22 cellular contexts compared by ENCODE assay signal in the genomic region with DNA sequence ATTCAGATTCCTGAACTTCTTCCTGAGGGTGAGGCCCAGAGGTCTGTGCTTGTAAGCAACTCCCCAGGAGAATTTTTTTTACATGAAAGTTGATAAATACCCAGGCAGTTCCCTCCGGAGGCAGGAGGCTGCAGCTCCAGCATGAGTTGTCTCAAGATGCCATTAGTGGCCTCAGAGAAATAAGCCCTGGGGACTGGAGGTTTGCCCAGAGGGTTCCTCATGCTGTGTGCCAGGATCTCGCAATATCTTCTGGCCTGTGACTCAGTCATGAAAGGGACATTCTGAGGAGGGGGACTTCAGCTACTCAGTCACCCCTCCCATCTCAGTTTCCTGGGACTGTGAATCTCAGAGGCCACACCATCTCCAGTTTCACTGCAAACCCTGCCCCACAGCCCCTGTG. TPM values are rescaled to one million over a fixed set of nuclear protein-coding genes. Genes with fewer than 3 reads are reported as not detected.
A peak's percentile ranks its signal among the peaks of the same experiment; 100 is the strongest.
DNase-seq lines count a peak whose midpoint lies in the region; ATAC-seq and TF ChIP-seq lines count a peak whose summit lies in the region.
"Had no signal": no experiment of that assay in that cellular context is flagged by ENCODE, and none has a peak within 500 bp of the region (broad histone marks: within the 10 kb centered on the region; RNA-seq: fewer than 3 reads in every experiment).

No MANE protein-coding gene starts in this region.

- dilution Hi-C loops in mammary epithelial cell (cut with HindIII; ENCODE audit: low sequenced_read_pairs), result no loop called here

- H3K36me3 Mint-ChIP-seq in osteocyte (ENCODE audit: unreplicated experiment) (no peaks in the 10 kb centered on the region), T-helper 17 cell (ENCODE audit: low read depth) (no peaks in the 10 kb centered on the region)
- H3K36me3 Mint-ChIP-seq: stimulated activated effector memory CD8-positive, alpha-beta T cell treated with anti-CD3 and anti-CD28 coated beads, Interleukin-12 subunit alpha, Interleukin-12 subunit beta, amount 100 ng/mL, for 72 hours had no signal

- no peak for TF ChIP-seq CTCF in NB4 (IDR thresholded peaks at IDR 0.05; ENCODE audit: low read depth, low read length)
- TF ChIP-seq CTCF in mammary epithelial cell (conservative IDR thresholded peaks at IDR 0.05 in 1 of 2, IDR thresholded peaks at IDR 0.05 in 1 of 2; ENCODE audit: extremely low read depth in 1 of 2, insufficient read depth in 1 of 2, low read depth in 1 of 2, low read length in 2 of 2), result no peak
- no peak for TF ChIP-seq CTCF in osteocyte (IDR thresholded peaks at IDR 0.05)

- H3K27me3 Mint-ChIP-seq in osteocyte (ENCODE audit: unreplicated experiment) (peaks cover 2% of the 10 kb centered on the region), T-helper 17 cell (no peaks in the 10 kb centered on the region)
- H3K27me3 Mint-ChIP-seq: B cell had no signal

- no peaks in the 10 kb centered on the region for H3K36me3 ChIP-seq in mammary epithelial cell (ENCODE audit: insufficient read depth, low read length)
- H3K36me3 ChIP-seq: right atrium auricular region, thyroid gland had no signal

- intact Hi-C loops in mammary epithelial cell (cut with micrococcal nuclease), result no loop called here

- in situ Hi-C loops in mammary epithelial cell (cut with MboI; ENCODE audit: low sequenced_read_pairs in 2 of 2), result no loop called here

- H3K27ac Mint-ChIP-seq in osteocyte (ENCODE audit: unreplicated experiment) (no peak overlapping the region), T-helper 17 cell (no peak overlapping the region)
- H3K27ac Mint-ChIP-seq: B cell; stimulated activated effector memory CD8-positive, alpha-beta T cell treated with anti-CD3 and anti-CD28 coated beads, Interleukin-12 subunit alpha, Interleukin-12 subunit beta, amount 100 ng/mL, for 72 hours had no signal

- H3K4me3 ChIP-seq in NB4 (ENCODE audit: low read depth, low read length) (no peak overlapping the region), mammary epithelial cell (replicated peaks in 1 of 3; ENCODE audit: insufficient read depth in 1 of 3, low read depth in 2 of 3, low read length in 3 of 3) (no peak overlapping the region)
- H3K4me3 ChIP-seq: right atrium auricular region, thyroid gland had no signal

- H2AFZ ChIP-seq in mammary epithelial cell (ENCODE audit: low read depth, low read length), result no peak overlapping the region

- no peaks in the 10 kb centered on the region for H3K9me3 Mint-ChIP-seq in osteocyte (ENCODE audit: unreplicated experiment)

- no peaks in the 10 kb centered on the region for H3K79me2 ChIP-seq in mammary epithelial cell (ENCODE audit: insufficient read depth, low read length)

- CTCF ChIA-PET in mammary epithelial cell (lab: Charles Lee; ENCODE audit: low non-redundant PET), result no interaction called here

- H3K9ac ChIP-seq in mammary epithelial cell (ENCODE audit: insufficient read depth, low read length), result no peak overlapping the region

- DNase-seq in EL, result peak; percentile 43
- DNase-seq in NB4 (ENCODE audit: low read depth), result peak; percentile 81
- peak; percentile 32 for DNase-seq in mammary epithelial cell
- peak; percentile 66 for DNase-seq in osteocyte (ENCODE audit: extremely low spot score, unreplicated experiment)
- DNase-seq in GM19238 (ENCODE audit: insufficient read length, low spot score), result no peak
- no peak for DNase-seq in T-helper 17 cell
- DNase-seq: activated CD4-positive, alpha-beta T cell treated with anti-CD3 and anti-CD28 coated beads, Interleukin-2, amount 50 U/mL, for 1 hour; amygdala; Calu3; effector CD4-positive, alpha-beta T cell; GDM1; KBM-7; left ventricle myocardium superior; NCI-H1092 treated with DMSO at 0.1 percent for 48 hours; NCI-H526; stimulated activated CD4-positive, alpha-beta T cell treated with anti-CD3 and anti-CD28 coated beads, Interleukin-15, amount 100 ng/mL, for 24 hours; T-helper 1 cell had no signal

- BruUV-seq in mammary epithelial cell (replicated peaks; lab: Mats Ljungman, UMichigan), result no TSS peak

- no peak overlapping the region for H3K4me3 Mint-ChIP-seq in osteocyte (ENCODE audit: unreplicated experiment)
- no peak overlapping the region for H3K4me3 Mint-ChIP-seq in T-helper 17 cell
- H3K4me3 Mint-ChIP-seq: B cell; stimulated activated effector memory CD8-positive, alpha-beta T cell treated with anti-CD3 and anti-CD28 coated beads, Interleukin-12 subunit alpha, Interleukin-12 subunit beta, amount 100 ng/mL, for 72 hours had no signal

- H3K4me1 Mint-ChIP-seq in osteocyte (ENCODE audit: unreplicated experiment), result no peaks in the 10 kb centered on the region
- no peaks in the 10 kb centered on the region for H3K4me1 Mint-ChIP-seq in T-helper 17 cell
- H3K4me1 Mint-ChIP-seq: B cell; stimulated activated effector memory CD8-positive, alpha-beta T cell treated with anti-CD3 and anti-CD28 coated beads, Interleukin-12 subunit alpha, Interleukin-12 subunit beta, amount 100 ng/mL, for 72 hours had no signal

- no peak overlapping the region for H3K27ac ChIP-seq in mammary epithelial cell (ENCODE audit: insufficient read depth, low read depth, low read length)
- H3K27ac ChIP-seq: right atrium auricular region had no signal

- whole genome bisulfite sequencing in mammary epithelial cell (ENCODE audit: low coverage, missing lambda C conversion rate), result 81% methylated on average over 2 of the region's 2 CpGs

- no peak for ATAC-seq in T-helper 17 cell
- no peak for ATAC-seq in GM18868 (IDR thresholded peaks at IDR 0.05; ENCODE audit: unreplicated experiment)
- ATAC-seq: left ventricle myocardium superior; stimulated activated effector memory CD8-positive, alpha-beta T cell treated with anti-CD3 and anti-CD28 coated beads, Interleukin-12 subunit alpha, Interleukin-12 subunit beta, amount 100 ng/mL, for 72 hours had no signal

- TF ChIP-seq POLR2A in NB4 (IDR thresholded peaks at IDR 0.05; ENCODE audit: extremely low read depth, insufficient read length), result no peak

- peaks cover 20% of the 10 kb centered on the region for H3K4me1 ChIP-seq in mammary epithelial cell (ENCODE audit: insufficient read depth, low read length)
- H3K4me1 ChIP-seq: right atrium auricular region had no signal

- no peaks in the 10 kb centered on the region for H4K20me1 ChIP-seq in mammary epithelial cell (ENCODE audit: insufficient read depth, low read length)

- H3K27me3 ChIP-seq in mammary epithelial cell (ENCODE audit: insufficient read depth, low read length), result no peaks in the 10 kb centered on the region
- H3K27me3 ChIP-seq: right atrium auricular region, thyroid gland had no signal

- H3K4me2 ChIP-seq in mammary epithelial cell (ENCODE audit: insufficient read depth, low read depth, low read length), result no peak overlapping the region

- no peaks in the 10 kb centered on the region for H3K9me3 ChIP-seq in mammary epithelial cell (replicated peaks; ENCODE audit: insufficient read depth, low read length)
- H3K9me3 ChIP-seq in T-helper 17 cell (ENCODE audit: control insufficient read depth, low read length, poor library complexity, severe bottlenecking), result no peaks in the 10 kb centered on the region
- H3K9me3 ChIP-seq: right atrium auricular region, thyroid gland had no signal

RNA-seq across cellular contexts. Expression of gene LYPD1, which starts 49.9 kb away (rescaled TPM):
- not detected for total RNA-seq in mammary epithelial cell
- polyA plus RNA-seq in mammary epithelial cell, result not detected
- polyA minus RNA-seq in mammary epithelial cell, result not detected
- total RNA-seq in osteocyte, result 0.18 and 0.19 TPM in 2 replicates
- not detected for total RNA-seq in T-helper 17 cell
- total RNA-seq: B cell, left ventricle myocardium superior had no signal

Comparison
In these comparisons a context has a peak if more than half of its experiments do, and no peak if none do; other contexts are left out.
1. DNase-seq: peak in EL (single experiment), NB4 (single experiment), mammary epithelial cell (single experiment) and osteocyte (single experiment); none in GM19238 (single experiment) and T-helper 17 cell (0 of 3).